Comparison of ENCODE assay signal across 9 cellular contexts in genomic region chr6:136762022-136762975, GRCh38. TPM values are rescaled to one million over a fixed set of nuclear protein-coding genes. Genes with fewer than 3 reads are reported as not detected.
DNase-seq lines count a peak whose midpoint lies in the region; ATAC-seq and TF ChIP-seq lines count a peak whose summit lies in the region.
"Had no signal": no experiment of that assay in that cellular context is flagged by ENCODE, and none has a peak within 500 bp of the region (broad histone marks: within the 10 kb centered on the region; RNA-seq: fewer than 3 reads in every experiment).

No MANE protein-coding gene starts in this region.

- no peak for TF ChIP-seq POLR2A in esophagus muscularis mucosa (IDR thresholded peaks at IDR 0.05; ENCODE audit: low read depth)

- H3K4me3 Mint-ChIP-seq in Caco-2 (ENCODE audit: unreplicated experiment): no peak overlapping the region

- H3K27ac ChIP-seq in PC-3 (ENCODE audit: low read length): no peak overlapping the region
- H3K27ac ChIP-seq in esophagus muscularis mucosa (replicated peaks in 1 of 4): peak overlapping the region; percentile 60 to 73 (median 69)
- H3K27ac ChIP-seq in rectal smooth muscle tissue (ENCODE audit: low read depth, low read length): peak overlapping the region; percentile 50

- H3K27ac Mint-ChIP-seq in Caco-2 (ENCODE audit: unreplicated experiment): no peak overlapping the region

- no peak overlapping the region for H2AFZ ChIP-seq in PC-3 (ENCODE audit: low read length)

- POLR2A ChIA-PET in PC-3 (lab: Charles Lee; ENCODE audit: unreplicated experiment): no interaction called here
- POLR2A ChIA-PET in Caco-2 (lab: Charles Lee): no interaction called here

- BruUV-seq in PC-3 (replicated peaks; lab: Mats Ljungman, UMichigan) (no TSS peak), Caco-2 (replicated peaks; lab: Mats Ljungman, UMichigan) (no TSS peak)

- H3K9me3 ChIP-seq in PC-3 (ENCODE audit: low read length) (no peaks in the 10 kb centered on the region), esophagus muscularis mucosa (no peaks in the 10 kb centered on the region), Caco-2 (no peaks in the 10 kb centered on the region)

- no peak overlapping the region for H3K4me2 ChIP-seq in PC-3 (ENCODE audit: low read length)

- no peaks in the 10 kb centered on the region for H3K9me3 Mint-ChIP-seq in Caco-2 (ENCODE audit: unreplicated experiment)

- no peaks in the 10 kb centered on the region for H3K4me1 ChIP-seq in PC-3 (ENCODE audit: insufficient read depth, low read length)
- peaks cover 52 to 59% (median 55%) of the 10 kb centered on the region in 4 donors for H3K4me1 ChIP-seq in esophagus muscularis mucosa
- peaks cover 8% of the 10 kb centered on the region for H3K4me1 ChIP-seq in rectal smooth muscle tissue (ENCODE audit: control insufficient read depth, insufficient read depth, low read length)
- no peaks in the 10 kb centered on the region for H3K4me1 ChIP-seq in Caco-2

- intact Hi-C loops in PC-3 (cut with micrococcal nuclease): no loop called here
- intact Hi-C loops in esophagus muscularis mucosa (cut with DNase I): no loop called here
- intact Hi-C loops in Caco-2 (cut with micrococcal nuclease; ENCODE audit: unreplicated experiment): no loop called here

- H3K27me3 ChIP-seq in PC-3 (ENCODE audit: low read length) (no peaks in the 10 kb centered on the region), esophagus muscularis mucosa (no peaks in the 10 kb centered on the region), rectal smooth muscle tissue (ENCODE audit: control insufficient read depth, insufficient read depth, low read length) (no peaks in the 10 kb centered on the region), Caco-2 (replicated peaks; ENCODE audit: control insufficient read depth, insufficient read depth, low read length) (no peaks in the 10 kb centered on the region)

- H3K4me1 Mint-ChIP-seq in Caco-2 (ENCODE audit: low read depth, unreplicated experiment): no peaks in the 10 kb centered on the region

- DNase-seq in EH (ENCODE audit: low read depth) (peak; percentile 29), PC-3 (no peak), esophagus muscularis mucosa (ENCODE audit: extremely low spot score) (no peak), NCI-H82 treated with DMSO at 0.1 percent for 48 hours (lab: John Stamatoyannopoulos, UW; ENCODE audit: unreplicated experiment) (no peak), Caco-2 (no peak)
- DNase-seq: stimulated activated naive CD4-positive, alpha-beta T cell treated with Interleukin-2 at 50 U/mL for 16 hours had no signal

- H3K4me3 ChIP-seq in PC-3 (ENCODE audit: low read length) (no peak overlapping the region), esophagus muscularis mucosa (peak overlapping the region; percentile 1 to 37 (median 21)), rectal smooth muscle tissue (ENCODE audit: low read length) (peak overlapping the region; percentile 50), Caco-2 (ENCODE audit: low read depth, low read length) (no peak overlapping the region)

- no peaks in the 10 kb centered on the region for H3K36me3 Mint-ChIP-seq in Caco-2 (ENCODE audit: insufficient read depth, unreplicated experiment)

- H3K9ac ChIP-seq in PC-3 (ENCODE audit: low read length) (no peak overlapping the region), rectal smooth muscle tissue (ENCODE audit: low read length) (no peak overlapping the region)

- no peaks in the 10 kb centered on the region for H3K9me2 ChIP-seq in PC-3 (replicated peaks; ENCODE audit: low read length)

- H3K27me3 Mint-ChIP-seq in Caco-2 (ENCODE audit: insufficient read depth, unreplicated experiment): no peaks in the 10 kb centered on the region

- ATAC-seq in PC-3 (peak; percentile 27; the same call in 1 of the 2 replicates), GM21717 (IDR thresholded peaks at IDR 0.05; ENCODE audit: unreplicated experiment) (no peak), GM21360 (IDR thresholded peaks at IDR 0.05; ENCODE audit: unreplicated experiment) (no peak)

- H3K36me3 ChIP-seq in PC-3 (ENCODE audit: low read depth, low read length) (no peaks in the 10 kb centered on the region), esophagus muscularis mucosa (no peaks in the 10 kb centered on the region), rectal smooth muscle tissue (ENCODE audit: control insufficient read depth, insufficient read depth, low read length) (no peaks in the 10 kb centered on the region), Caco-2 (ENCODE audit: control insufficient read depth, insufficient read depth, low read length) (no peaks in the 10 kb centered on the region)

- H3K79me2 ChIP-seq in PC-3 (ENCODE audit: low read length): no peaks in the 10 kb centered on the region

- TF ChIP-seq CTCF in PC-3 (conservative IDR thresholded peaks at IDR 0.05; ENCODE audit: low read depth, low read length): no peak
- TF ChIP-seq CTCF in esophagus muscularis mucosa (IDR thresholded peaks at IDR 0.05): no peak
- no peak for TF ChIP-seq CTCF in Caco-2 (IDR thresholded peaks at IDR 0.05; ENCODE audit: insufficient read depth in 1 of 2, low read depth in 1 of 2, low read length in 1 of 2, severe bottlenecking in 1 of 2, unreplicated experiment in 1 of 2)

- H3F3A ChIP-seq in PC-3 (ENCODE audit: low read length, unreplicated experiment): no peaks in the 10 kb centered on the region

- TF ChIP-seq EP300 in esophagus muscularis mucosa (IDR thresholded peaks at IDR 0.05): no peak

- H4K20me1 ChIP-seq in PC-3 (ENCODE audit: low read length): no peaks in the 10 kb centered on the region

- CTCF ChIA-PET in PC-3 (lab: Charles Lee) (no interaction called here), Caco-2 (lab: Charles Lee) (interaction anchor here (0.7 kb wide), 1 partner anchor 30 kb away, joined by 5 read pairs; the partner anchor contains the start of gene MAP3K5)

- 35% methylated on average over 3 of the region's 3 CpGs for WGBS in esophagus muscularis mucosa

RNA-seq across cellular contexts. Expression of gene MAP3K5, which starts 30.0 kb away (rescaled TPM):
- 4.3 and 5.0 TPM in 2 replicates for total RNA-seq in PC-3 (2014; rRNA removed)
- 10 to 100 TPM; 18.7 to 24.1 (median 20.7) TPM for total RNA-seq in esophagus muscularis mucosa
- 2.1 and 2.3 TPM in 2 replicates for total RNA-seq in Caco-2 (2022)

Comparison
In these comparisons a context has a peak if more than half of its experiments do, and no peak if none do; other contexts are left out.
1. H3K4me3 ChIP-seq: peak in esophagus muscularis mucosa (4 of 4) and rectal smooth muscle tissue (single experiment); none in PC-3 (single experiment) and Caco-2 (single experiment).